ENCODE assay signal across 1 cellular context in genomic region chr2:12008425-12009061, GRCh38.
A peak's percentile ranks its signal among the peaks of the same experiment; 100 is the strongest.
TF ChIP-seq lines count a peak whose summit lies in the region.

No MANE protein-coding gene starts in this region.

TF ChIP-seq in GM12878, 131 proteins besides CTCF, POLR2A, EP300 and RAD21 (continued from another document):
- TF ChIP-seq BMI1 (IDR thresholded peaks at IDR 0.05; ENCODE audit: borderline replicate concordance) (peak; percentile 46; the same call in 1 of the 2 replicates), NFIC (IDR thresholded peaks at IDR 0.05; ENCODE audit: low read depth, low read length) (peak; percentile 92), PKNOX1 (IDR thresholded peaks at IDR 0.05) (peak; percentile 50; the same call in 1 of the 2 replicates), RB1 (IDR thresholded peaks at IDR 0.05; ENCODE audit: borderline replicate concordance) (no peak), HDAC6 (IDR thresholded peaks at IDR 0.05; ENCODE audit: unreplicated experiment) (no peak), SMAD5 (IDR thresholded peaks at IDR 0.05; ENCODE audit: low read depth) (no peak), NFXL1 (IDR thresholded peaks at IDR 0.05; ENCODE audit: borderline replicate concordance) (no peak), ZNF592 (IDR thresholded peaks at IDR 0.05) (no peak), ASH2L (IDR thresholded peaks at IDR 0.05; ENCODE audit: borderline replicate concordance, low read depth) (no peak), PAX5 (IDR thresholded peaks at IDR 0.05; ENCODE audit: borderline replicate concordance, low read depth, low read length) (peak; percentile 75; the same call in 1 of the 2 replicates), CEBPB (IDR thresholded peaks at IDR 0.05; ENCODE audit: borderline replicate concordance in 1 of 2, low read depth in 2 of 2, low read length in 2 of 2) (no peak), BCLAF1 (IDR thresholded peaks at IDR 0.05) (no peak), SREBF1 (IDR thresholded peaks at IDR 0.05; ENCODE audit: low read length) (no peak), GATAD2B (conservative IDR thresholded peaks at IDR 0.05; ENCODE audit: low read depth) (peak; percentile 43; the same call in 1 of the 2 replicates), CEBPZ (IDR thresholded peaks at IDR 0.05; ENCODE audit: low read depth, low read length) (no peak), HDGF (IDR thresholded peaks at IDR 0.05) (no peak), RBBP5 (conservative IDR thresholded peaks at IDR 0.05) (no peak), FOS (IDR thresholded peaks at IDR 0.05; ENCODE audit: borderline replicate concordance, extremely low read depth, insufficient read length) (no peak), ZNF24 (IDR thresholded peaks at IDR 0.05) (peak; percentile 57; the same call in 1 of the 2 replicates), HDAC2 (IDR thresholded peaks at IDR 0.05) (no peak), NR2F1 (conservative IDR thresholded peaks at IDR 0.05) (peak; percentile 64), SPI1 (IDR thresholded peaks at IDR 0.05; ENCODE audit: borderline replicate concordance, insufficient read depth, low read depth, low read length) (peak; percentile 57; the same call in 1 of the 2 replicates), RFX5 (IDR thresholded peaks at IDR 0.05; ENCODE audit: low read depth, low read length) (no peak), ZBED1 (IDR thresholded peaks at IDR 0.05; ENCODE audit: borderline replicate concordance) (no peak), BRCA1 (IDR thresholded peaks at IDR 0.05; ENCODE audit: low read depth, low read length) (no peak), MTA3 (IDR thresholded peaks at IDR 0.05; ENCODE audit: borderline replicate concordance, low read length) (peak; percentile 49; the same call in 1 of the 2 replicates), TCF3 (IDR thresholded peaks at IDR 0.05; ENCODE audit: borderline replicate concordance, insufficient read depth, low read depth, low read length) (peak; percentile 30; the same call in 1 of the 2 replicates), ZNF384 (IDR thresholded peaks at IDR 0.05; ENCODE audit: borderline replicate concordance, low read depth, low read length) (no peak), LARP7 (IDR thresholded peaks at IDR 0.05) (no peak), PAX8 (IDR thresholded peaks at IDR 0.05) (no peak), EED (IDR thresholded peaks at IDR 0.05; ENCODE audit: low read depth) (peak; percentile 70), SP1 (IDR thresholded peaks at IDR 0.05; ENCODE audit: low read depth, low read length) (no peak), ELK1 (IDR thresholded peaks at IDR 0.05; ENCODE audit: low read depth, low read length) (no peak), ZNF207 (IDR thresholded peaks at IDR 0.05; ENCODE audit: borderline replicate concordance) (no peak), KDM1A (IDR thresholded peaks at IDR 0.05; ENCODE audit: borderline replicate concordance) (no peak), ZNF217 (IDR thresholded peaks at IDR 0.05) (peak; percentile 86), DPF2 (IDR thresholded peaks at IDR 0.05) (peak; percentile 97), POU2F2 (IDR thresholded peaks at IDR 0.05; ENCODE audit: borderline replicate concordance, low read depth, low read length) (peak; percentile 54; the same call in 1 of the 3 replicates), MLLT1 (IDR thresholded peaks at IDR 0.05) (peak; percentile 90), SRF (IDR thresholded peaks at IDR 0.05; ENCODE audit: low read depth in 2 of 2, low read length in 2 of 2) (no peak), MEF2B (IDR thresholded peaks at IDR 0.05; ENCODE audit: partially characterized antibody, poor library complexity, severe bottlenecking) (peak; percentile 67), REST (IDR thresholded peaks at IDR 0.05; ENCODE audit: low read depth, low read length) (no peak), CBX5 (IDR thresholded peaks at IDR 0.05; ENCODE audit: low read depth) (peak; percentile 90; the same call in 1 of the 2 replicates), YBX1 (IDR thresholded peaks at IDR 0.05) (no peak), TAF1 (IDR thresholded peaks at IDR 0.05; ENCODE audit: borderline replicate concordance, low read depth, low read length) (no peak), IRF5 (IDR thresholded peaks at IDR 0.05; ENCODE audit: borderline replicate concordance) (no peak), TARDBP (IDR thresholded peaks at IDR 0.05; ENCODE audit: borderline replicate concordance) (no peak)
